1 cellular context compared by ENCODE assay signal in the genomic region with DNA sequence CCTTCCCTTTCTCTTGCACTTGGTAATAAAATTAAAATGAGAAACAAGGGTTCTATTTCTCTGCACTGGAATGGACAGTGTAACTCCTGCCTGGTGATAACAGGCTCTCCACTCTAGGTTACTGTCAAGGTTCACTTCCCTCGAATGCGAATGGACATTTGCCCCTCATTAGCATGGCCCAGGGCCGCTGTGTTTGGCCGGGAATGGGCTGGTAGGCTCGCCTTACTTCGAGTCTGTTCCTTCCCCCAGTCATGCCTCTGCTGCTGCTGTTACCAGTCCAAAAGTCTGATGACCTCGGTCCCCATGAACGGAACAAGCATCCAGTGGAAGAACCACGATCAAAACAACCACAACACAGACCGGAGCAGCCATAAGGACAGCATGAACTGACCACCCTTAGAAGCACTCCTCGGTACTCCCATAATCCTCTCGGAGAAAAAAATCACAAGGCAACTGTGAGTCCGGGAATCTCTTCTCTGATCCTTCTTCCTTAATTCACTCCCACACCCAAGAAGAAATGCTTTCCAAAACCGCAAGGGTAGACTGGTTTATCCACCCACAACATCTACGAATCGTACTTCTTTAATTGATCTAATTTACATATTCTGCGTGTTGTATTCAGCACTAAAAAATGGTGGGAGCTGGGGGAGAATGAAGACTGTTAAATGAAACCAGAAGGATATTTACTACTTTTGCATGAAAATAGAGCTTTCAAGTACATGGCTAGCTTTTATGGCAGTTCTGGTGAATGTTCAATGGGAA.
TF ChIP-seq lines count a peak whose summit lies in the region.

No MANE protein-coding gene starts in this region.

TF ChIP-seq in GM23338, 12 proteins besides CTCF, POLR2A, EP300 and RAD21 (continued from another document):
- TF ChIP-seq ZNF462 (CRISPR knock-in tag; IDR thresholded peaks at IDR 0.05) (no peak), JUNB (IDR thresholded peaks at IDR 0.05; ENCODE audit: unreplicated experiment) (no peak), EZH2phosphoT487 (IDR thresholded peaks at IDR 0.05; ENCODE audit: unreplicated experiment) (no peak), CREB1 (CRISPR knock-in tag; IDR thresholded peaks at IDR 0.05; ENCODE audit: low read depth) (no peak), REST (IDR thresholded peaks at IDR 0.05; ENCODE audit: unreplicated experiment) (no peak), ZNF331 (CRISPR knock-in tag; IDR thresholded peaks at IDR 0.05; ENCODE audit: low read depth) (no peak), EZH2 (IDR thresholded peaks at IDR 0.05; ENCODE audit: low read depth, unreplicated experiment) (no peak), POLR2AphosphoS5 (IDR thresholded peaks at IDR 0.05; ENCODE audit: low read depth) (no peak), ZNF114 (CRISPR knock-in tag; IDR thresholded peaks at IDR 0.05) (no peak), NANOG (IDR thresholded peaks at IDR 0.05; ENCODE audit: borderline replicate concordance) (no peak)
